ENCODE assay signal across 20 cellular contexts in the genomic region with DNA sequence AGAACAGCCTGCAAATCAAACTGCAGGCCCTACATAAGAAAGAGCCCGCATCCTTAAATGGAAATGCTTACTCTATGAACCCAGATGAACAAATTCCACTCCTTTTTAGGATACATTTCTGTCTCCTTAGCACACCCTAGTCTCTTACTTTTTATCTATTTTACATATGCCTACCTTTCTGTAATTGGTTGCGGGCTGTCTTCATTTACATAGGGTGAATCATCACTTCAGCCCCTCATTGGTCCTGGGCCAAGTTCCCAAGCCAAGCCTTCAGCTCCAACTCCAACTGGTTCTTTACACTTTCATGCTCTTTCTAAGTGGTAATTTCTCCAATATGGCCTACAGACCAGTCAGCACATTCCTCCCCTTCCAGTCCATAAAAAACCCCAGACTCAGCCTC.
"Had no signal": no experiment of that assay in that cellular context is flagged by ENCODE, and none has a peak within 500 bp of the region (broad histone marks: within the 10 kb centered on the region; RNA-seq: fewer than 3 reads in every experiment).

No MANE protein-coding gene starts in this region.

- H3K27ac Mint-ChIP-seq: activated naive CD4-positive, alpha-beta T cell treated with anti-CD3 and anti-CD28 coated beads, Interleukin-2, amount 50 U/mL, for 24 hours; activated T-cell treated with anti-CD3 and anti-CD28 coated beads, Interleukin-2, amount 50 U/mL, for 24 hours; T-helper 2 cell treated with Interferon-gamma antibody and Interleukin-4, amounts not matched to agents 5 μg/mL and 100 μg/mL, for 36 hours had no signal

- H3K4me1 ChIP-seq: adrenal gland, foreskin keratinocyte, transverse colon, vagina had no signal

- H3K4me3 ChIP-seq: adrenal gland, skin epidermis, transverse colon, vagina had no signal

- FAIRE-seq: endothelial cell of umbilical vein had no signal

- H3K4me3 Mint-ChIP-seq: activated naive CD4-positive, alpha-beta T cell treated with anti-CD3 and anti-CD28 coated beads, Interleukin-2, amount 50 U/mL, for 24 hours; activated T-cell treated with anti-CD3 and anti-CD28 coated beads, Interleukin-2, amount 50 U/mL, for 24 hours; nephron; T-helper 2 cell treated with Interferon-gamma antibody and Interleukin-4, amounts not matched to agents 5 μg/mL and 100 μg/mL, for 36 hours had no signal

- H3K4me1 Mint-ChIP-seq: activated naive CD4-positive, alpha-beta T cell treated with anti-CD3 and anti-CD28 coated beads, Interleukin-2, amount 50 U/mL, for 24 hours had no signal

- H3K36me3 Mint-ChIP-seq: activated naive CD4-positive, alpha-beta T cell treated with anti-CD3 and anti-CD28 coated beads, Interleukin-2, amount 50 U/mL, for 24 hours had no signal

- H3K27me3 Mint-ChIP-seq: activated naive CD4-positive, alpha-beta T cell treated with anti-CD3 and anti-CD28 coated beads, Interleukin-2, amount 50 U/mL, for 24 hours; activated T-cell treated with anti-CD3 and anti-CD28 coated beads, Interleukin-2, amount 50 U/mL, for 24 hours had no signal

- ATAC-seq: foreskin keratinocyte, right cardiac atrium had no signal

- H3K36me3 ChIP-seq: adrenal gland, brain microvascular endothelial cell, transverse colon, vagina had no signal

- DNase-seq: activated CD4-positive, alpha-beta T cell treated with anti-CD3 and anti-CD28 coated beads for 1 hour; activated CD4-positive, alpha-beta T cell treated with anti-CD3 and anti-CD28 coated beads, Interleukin-2, amount 50 U/mL, for 48 hours; activated T-cell treated with anti-CD3 and anti-CD28 coated beads, Interleukin-2, amount 50 U/mL, for 24 hours; adrenal gland; brain microvascular endothelial cell; effector CD8-positive, alpha-beta T cell; glutamatergic neuron; hypothalamus; occipital lobe; right cardiac atrium; stimulated activated CD4-positive, alpha-beta T cell treated with anti-CD3 and anti-CD28 coated beads, Interleukin-4, amount 100 ng/mL, for 24 hours; stimulated activated naive CD4-positive, alpha-beta T cell; transverse colon had no signal

- H3K27me3 ChIP-seq: adrenal gland, brain microvascular endothelial cell, foreskin keratinocyte, transverse colon, vagina had no signal

- H3K9me3 ChIP-seq: adrenal gland, transverse colon, vagina had no signal

- H3K27ac ChIP-seq: adrenal gland, brain microvascular endothelial cell, foreskin keratinocyte, skin epidermis, transverse colon, vagina had no signal

- H3K9me3 Mint-ChIP-seq: activated naive CD4-positive, alpha-beta T cell treated with anti-CD3 and anti-CD28 coated beads, Interleukin-2, amount 50 U/mL, for 24 hours; activated T-cell treated with anti-CD3 and anti-CD28 coated beads, Interleukin-2, amount 50 U/mL, for 24 hours; nephron had no signal
